ENCODE assay signal across 16 cellular contexts in the genomic region with DNA sequence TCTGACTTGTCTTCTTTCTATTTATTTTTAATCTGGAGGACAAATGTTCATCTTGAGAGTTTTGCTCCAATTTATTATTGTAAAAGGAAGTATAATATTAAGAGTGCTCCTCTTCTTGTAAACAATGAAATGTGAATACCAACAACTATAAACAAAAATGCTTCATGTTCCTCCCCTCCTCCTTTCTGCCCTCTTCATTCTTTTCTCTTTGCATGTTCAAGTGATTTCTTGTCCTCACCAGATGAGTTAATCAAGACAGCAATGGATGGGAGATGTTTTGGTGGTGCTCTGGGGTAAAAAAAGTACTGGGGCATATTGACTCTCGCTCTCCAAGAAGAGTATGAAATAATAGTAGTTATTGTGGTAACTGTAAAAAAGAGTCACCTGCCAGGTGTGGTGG. TPM values are rescaled to one million over a fixed set of nuclear protein-coding genes. Genes with fewer than 3 reads are reported as not detected.
DNase-seq lines count a peak whose midpoint lies in the region; ATAC-seq and TF ChIP-seq lines count a peak whose summit lies in the region.
"Had no signal": no experiment of that assay in that cellular context is flagged by ENCODE, and none has a peak within 500 bp of the region (broad histone marks: within the 10 kb centered on the region; RNA-seq: fewer than 3 reads in every experiment).

No MANE protein-coding gene starts in this region.

- no peak overlapping the region for H3K27ac Mint-ChIP-seq in endothelial cell (ENCODE audit: unreplicated experiment)

- H3K36me3 Mint-ChIP-seq in endothelial cell (ENCODE audit: low read depth, unreplicated experiment), result no peaks in the 10 kb centered on the region

- peaks cover 3% of the 10 kb centered on the region for H3K27me3 Mint-ChIP-seq in endothelial cell (ENCODE audit: unreplicated experiment)

- no peaks in the 10 kb centered on the region for H3K79me2 ChIP-seq in fibroblast of lung (ENCODE audit: control insufficient read depth, insufficient read depth, low read length)

- H3K4me3 ChIP-seq in right atrium auricular region (no peak overlapping the region), fibroblast of lung (replicated peaks in 1 of 4; ENCODE audit: control extremely low read depth in 1 of 4, insufficient read depth in 1 of 4, low read depth in 3 of 4, low read length in 4 of 4) (no peak overlapping the region), gastrocnemius medialis (no peak overlapping the region)
- H3K4me3 ChIP-seq: adrenal gland, ovary had no signal

- TF ChIP-seq CTCF in right atrium auricular region (IDR thresholded peaks at IDR 0.05) (no peak), fibroblast of lung (conservative IDR thresholded peaks at IDR 0.05 in 1 of 2, IDR thresholded peaks at IDR 0.05 in 1 of 2; ENCODE audit: low read depth in 1 of 2, low read length in 2 of 2) (no peak), gastrocnemius medialis (IDR thresholded peaks at IDR 0.05 in 4 of 5, conservative IDR thresholded peaks at IDR 0.05 in 1 of 5) (no peak), endothelial cell (IDR thresholded peaks at IDR 0.05; ENCODE audit: unreplicated experiment) (no peak)

- H3K4me1 Mint-ChIP-seq in endothelial cell (ENCODE audit: unreplicated experiment), result peaks cover 21% of the 10 kb centered on the region

- ATAC-seq in Right ventricle myocardium inferior (no peak), gastrocnemius medialis (no peak)
- ATAC-seq: foreskin keratinocyte had no signal

- peak overlapping the region; percentile 78 to 92 for H3K27ac ChIP-seq in right atrium auricular region
- peak overlapping the region; percentile 80 for H3K27ac ChIP-seq in fibroblast of lung (ENCODE audit: insufficient read depth, low read length)
- H3K27ac ChIP-seq in gastrocnemius medialis, result peak overlapping the region; percentile 71 to 82 (median 76)
- H3K27ac ChIP-seq: foreskin keratinocyte had no signal

- H3K4me2 ChIP-seq in fibroblast of lung (ENCODE audit: extremely low read depth, insufficient read depth, low read length), result peak overlapping the region; percentile 56

- in situ Hi-C loops in gastrocnemius medialis (cut with MboI; ENCODE audit: low sequenced_read_pairs in 4 of 4), result no loop called here

- H3K36me3 ChIP-seq in right atrium auricular region (no peaks in the 10 kb centered on the region), fibroblast of lung (ENCODE audit: control insufficient read depth, insufficient read depth, low read length) (no peaks in the 10 kb centered on the region), gastrocnemius medialis (no peaks in the 10 kb centered on the region)
- H3K36me3 ChIP-seq: adrenal gland, ovary had no signal

- no peaks in the 10 kb centered on the region for H3K9me3 ChIP-seq in right atrium auricular region
- H3K9me3 ChIP-seq in fibroblast of lung (ENCODE audit: control insufficient read depth, insufficient read depth, low read depth, low read length), result no peaks in the 10 kb centered on the region
- H3K9me3 ChIP-seq in gastrocnemius medialis, result no peaks in the 10 kb centered on the region
- H3K9me3 ChIP-seq: adrenal gland, ovary had no signal

- TF ChIP-seq POLR2A in gastrocnemius medialis (IDR thresholded peaks at IDR 0.05), result no peak

- H3K4me3 Mint-ChIP-seq in endothelial cell (ENCODE audit: unreplicated experiment), result no peak overlapping the region

- no peaks in the 10 kb centered on the region for H4K20me1 ChIP-seq in fibroblast of lung (ENCODE audit: control insufficient read depth, extremely low read depth, insufficient read depth, low read length)

- H3K9ac ChIP-seq in fibroblast of lung (ENCODE audit: insufficient read depth, low read length), result no peak overlapping the region

- no peak overlapping the region for H2AFZ ChIP-seq in fibroblast of lung (ENCODE audit: low read length)

- H3K4me1 ChIP-seq in right atrium auricular region (peaks cover 0 to 70% of the 10 kb centered on the region in 2 donors), fibroblast of lung (ENCODE audit: control insufficient read depth, extremely low read depth, insufficient read depth, low read length) (peaks cover 45% of the 10 kb centered on the region), gastrocnemius medialis (peaks cover 46 to 53% of the 10 kb centered on the region in 2 donors)
- H3K4me1 ChIP-seq: foreskin keratinocyte had no signal

- intact Hi-C loops in Right ventricle myocardium inferior (cut with DNase I) (no loop called here), gastrocnemius medialis (cut with DNase I; ENCODE audit: low total_unique reads) (no loop called here)

- no peaks in the 10 kb centered on the region for H3K9me3 Mint-ChIP-seq in endothelial cell (ENCODE audit: unreplicated experiment)

- DNase-seq in right atrium auricular region (ENCODE audit: low spot score) (no peak), Right ventricle myocardium inferior (ENCODE audit: missing footprints) (no peak), fibroblast of lung (ENCODE audit: low read depth in 2 of 2) (peak in 1 of 2 donors; percentile 52), gastrocnemius medialis (no peak), endothelial cell (ENCODE audit: low spot score) (no peak), DMS114 treated with DMSO at 0.1 percent for 48 hours (lab: John Stamatoyannopoulos, UW; ENCODE audit: unreplicated experiment) (no peak), kidney tubule cell (ENCODE audit: low spot score) (no peak), UCSD-AML1 (lab: John Stamatoyannopoulos, UW; ENCODE audit: unreplicated experiment) (no peak)
- DNase-seq: activated CD4-positive, alpha-beta T cell treated with anti-CD3 and anti-CD28 coated beads for 4 hours; activated T-cell treated with anti-CD3 and anti-CD28 coated beads for 4 hours; adrenal gland; DMS153; foreskin keratinocyte; midbrain; ovary; SHP77 treated with DMSO at 0.1 percent for 48 hours had no signal

- H3K27me3 ChIP-seq in right atrium auricular region, result no peaks in the 10 kb centered on the region
- no peaks in the 10 kb centered on the region for H3K27me3 ChIP-seq in fibroblast of lung (ENCODE audit: control insufficient read depth, insufficient read depth, low read length)
- H3K27me3 ChIP-seq in gastrocnemius medialis, result no peaks in the 10 kb centered on the region
- H3K27me3 ChIP-seq: adrenal gland, ovary had no signal

RNA-seq across cellular contexts. Expression of a gene that starts 24.3 kb away (rescaled TPM):
- total RNA-seq in right atrium auricular region (10 to 100 TPM in 1 of 2 donors, 1 to 10 TPM in 1; 3.0 to 13.6 TPM), Right ventricle myocardium inferior (3.8 TPM), fibroblast of lung (13.1 and 22.0 TPM in 2 replicates), gastrocnemius medialis (1 to 10 TPM in 2 of 4 donors, under 1 TPM in 1, not detected in 1; 0.92 to 6.2 (median 1.9) TPM), endothelial cell (ENCODE audit: unreplicated experiment) (not detected)
- polyA plus RNA-seq in fibroblast of lung, result 10.4 and 23.3 TPM in 2 replicates
- 7.3 and 17.8 TPM in 2 replicates for polyA plus RNA-seq in fibroblast of lung (2012)
- 20.0 and 45.1 TPM in 2 replicates for polyA minus RNA-seq in fibroblast of lung (ENCODE audit: low replicate concordance)

RNA-seq across cellular contexts. Expression of a gene that starts 45.8 kb away (rescaled TPM):
- 10 to 100 TPM in 1 of 2 donors, 1 to 10 TPM in 1; 2.8 to 10.1 TPM for total RNA-seq in right atrium auricular region
- total RNA-seq in Right ventricle myocardium inferior, result 2.0 TPM
- total RNA-seq in fibroblast of lung, result 9.2 and 10.0 TPM in 2 replicates
- 1.0 and 1.3 TPM in 2 replicates for polyA plus RNA-seq in fibroblast of lung
- polyA plus RNA-seq in fibroblast of lung (2012), result 0.70 and 1.3 TPM in 2 replicates
- not detected in 2 replicates for polyA minus RNA-seq in fibroblast of lung (ENCODE audit: low replicate concordance)
- 1 to 10 TPM; 1.4 to 2.5 (median 1.8) TPM for total RNA-seq in gastrocnemius medialis
- total RNA-seq in endothelial cell (ENCODE audit: unreplicated experiment), result 4.6 TPM
